Comparison of ENCODE assay signal across 8 cellular contexts in the genomic region with DNA sequence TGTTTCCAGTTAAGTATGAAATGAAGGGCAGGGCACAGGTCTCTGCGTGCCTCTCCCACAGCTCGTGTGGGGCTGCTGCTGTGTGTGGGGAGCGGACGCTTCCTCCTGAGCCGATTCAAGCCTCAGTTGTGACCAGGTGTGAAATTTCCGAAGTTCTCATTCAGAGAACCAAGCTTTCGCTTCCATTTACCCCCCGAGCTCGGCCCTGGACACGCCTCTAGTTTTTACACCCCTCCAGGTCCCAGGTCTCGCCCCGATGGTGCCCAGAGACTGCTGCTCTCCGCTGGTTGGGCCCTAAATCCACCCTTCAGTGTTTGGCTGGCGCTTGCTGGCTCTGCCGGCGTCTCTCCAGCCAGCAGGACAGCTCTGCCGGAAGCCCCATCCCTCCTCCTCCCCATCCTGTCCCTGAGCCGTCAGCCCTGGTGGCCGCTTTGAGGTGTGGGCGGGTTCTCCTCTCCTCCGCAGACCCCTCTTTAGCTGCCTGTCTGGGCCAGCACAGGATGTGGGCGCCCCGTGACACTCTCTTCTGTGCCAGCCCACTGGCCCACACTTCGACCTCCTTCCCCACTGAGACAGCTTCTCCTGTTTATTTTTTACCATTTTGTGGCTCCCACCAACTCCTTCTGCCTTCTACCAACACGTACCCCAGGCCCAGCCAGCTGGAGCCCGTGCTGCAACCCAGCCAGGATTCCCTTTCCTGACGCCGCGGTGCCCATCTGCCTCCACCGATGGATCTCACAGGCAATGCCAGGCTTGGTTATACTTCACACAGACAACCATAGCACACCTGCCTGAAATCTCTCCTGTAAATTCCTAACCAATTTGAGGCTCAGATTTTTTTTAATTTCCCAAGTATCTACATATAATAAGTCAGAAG.
DNase-seq lines count a peak whose midpoint lies in the region; ATAC-seq and TF ChIP-seq lines count a peak whose summit lies in the region.

No MANE protein-coding gene starts in this region.

- no peak overlapping the region for H3K9ac ChIP-seq in Karpas-422 (ENCODE audit: low read length)

- TF ChIP-seq CTCF in CD14-positive monocyte (IDR thresholded peaks at IDR 0.05): no peak

- H3K4me3 ChIP-seq in SJCRH30: no peak overlapping the region
- H3K4me3 ChIP-seq in Karpas-422 (ENCODE audit: low read length): no peak overlapping the region

- no peak overlapping the region for H2AFZ ChIP-seq in Karpas-422 (ENCODE audit: low read length)

- H4K20me1 ChIP-seq in Karpas-422 (ENCODE audit: insufficient read depth, low read depth, low read length): no peaks in the 10 kb centered on the region

- H3K27ac ChIP-seq in SJCRH30: no peak overlapping the region
- no peak overlapping the region for H3K27ac ChIP-seq in Karpas-422 (ENCODE audit: low read length)

- peak overlapping the region; percentile 35 to 56 for H3K4me3 Mint-ChIP-seq in stimulated activated naive B cell treated with anti-CD40 and anti-IgM and Interleukin-4, amounts not matched to agents 10 μg/mL and 1 μg/mL and 100 μg/mL, for 72 hours
- peak overlapping the region in 1 of 2 donors; percentile 72 for H3K4me3 Mint-ChIP-seq in CD14-positive monocyte

- peaks cover 7% of the 10 kb centered on the region; the same call in 1 of the 2 replicates for H3K27me3 ChIP-seq in SJCRH30
- no peaks in the 10 kb centered on the region for H3K27me3 ChIP-seq in Karpas-422 (ENCODE audit: low read length)

- no peaks in the 10 kb centered on the region for H3K9me2 ChIP-seq in Karpas-422 (replicated peaks; ENCODE audit: insufficient read depth, low read length)

- H3K27ac Mint-ChIP-seq in stimulated activated naive B cell treated with anti-CD40 and anti-IgM and Interleukin-4, amounts not matched to agents 10 μg/mL and 1 μg/mL and 100 μg/mL, for 72 hours: peak overlapping the region; percentile 83
- peak overlapping the region in 2 of 7 donors; percentile 39 to 43 for H3K27ac Mint-ChIP-seq in CD14-positive monocyte

- no peaks in the 10 kb centered on the region for H3K36me3 ChIP-seq in SJCRH30
- no peaks in the 10 kb centered on the region for H3K36me3 ChIP-seq in Karpas-422 (ENCODE audit: insufficient read depth, low read length)

- intact Hi-C loops in Right ventricle myocardium inferior (cut with DNase I) (no loop called here), cardiac septum (cut with DNase I) (no loop called here), CD14-positive monocyte (cut with micrococcal nuclease) (no loop called here)

- peaks cover 12 to 14% of the 10 kb centered on the region in 2 donors for H3K9me3 Mint-ChIP-seq in stimulated activated naive B cell treated with anti-CD40 and anti-IgM and Interleukin-4, amounts not matched to agents 10 μg/mL and 1 μg/mL and 100 μg/mL, for 72 hours
- peaks cover 12 to 27% (median 22%) of the 10 kb centered on the region in 7 donors for H3K9me3 Mint-ChIP-seq in CD14-positive monocyte

- peaks cover 23 to 30% of the 10 kb centered on the region in 2 donors for H3K4me1 Mint-ChIP-seq in stimulated activated naive B cell treated with anti-CD40 and anti-IgM and Interleukin-4, amounts not matched to agents 10 μg/mL and 1 μg/mL and 100 μg/mL, for 72 hours
- H3K4me1 Mint-ChIP-seq in CD14-positive monocyte: peaks cover 33% of the 10 kb centered on the region

- peak; percentile 67 for DNase-seq in Right ventricle myocardium inferior (ENCODE audit: missing footprints)
- no peak for DNase-seq in cardiac septum (ENCODE audit: low spot score)
- peak; percentile 86 for DNase-seq in activated CD8-positive, alpha-beta memory T cell treated with anti-CD3 and anti-CD28 coated beads for 24 hours
- DNase-seq in iPS-NIHi7 (ENCODE audit: extremely low spot score): peak; percentile 62
- no peak for DNase-seq in stimulated activated naive B cell treated with anti-CD40 and anti-IgM and Interleukin-4, amounts not matched to agents 10 μg/mL and 1 μg/mL and 100 μg/mL, for 72 hours
- no peak for DNase-seq in SJCRH30
- DNase-seq in Karpas-422: no peak
- no peak for DNase-seq in CD14-positive monocyte (ENCODE audit: low spot score)

- ATAC-seq in Right ventricle myocardium inferior: peak; percentile 26
- peak; percentile 70 to 77 for ATAC-seq in stimulated activated naive B cell treated with anti-CD40 and anti-IgM and Interleukin-4, amounts not matched to agents 10 μg/mL and 1 μg/mL and 100 μg/mL, for 72 hours (replicated peaks)

- H3K27me3 Mint-ChIP-seq in stimulated activated naive B cell treated with anti-CD40 and anti-IgM and Interleukin-4, amounts not matched to agents 10 μg/mL and 1 μg/mL and 100 μg/mL, for 72 hours: peaks cover 52 to 57% of the 10 kb centered on the region in 2 donors
- peaks cover 44 to 63% (median 52%) of the 10 kb centered on the region in 3 donors for H3K27me3 Mint-ChIP-seq in CD14-positive monocyte (ENCODE audit: low read depth in 3 of 3)

- H3K36me3 Mint-ChIP-seq in stimulated activated naive B cell treated with anti-CD40 and anti-IgM and Interleukin-4, amounts not matched to agents 10 μg/mL and 1 μg/mL and 100 μg/mL, for 72 hours: peaks cover 2 to 7% of the 10 kb centered on the region in 2 donors
- H3K36me3 Mint-ChIP-seq in CD14-positive monocyte: peaks cover 0 to 4% of the 10 kb centered on the region in 2 donors

- no peaks in the 10 kb centered on the region for H3K9me3 ChIP-seq in SJCRH30 (replicated peaks)
- H3K9me3 ChIP-seq in Karpas-422 (ENCODE audit: low read length): peaks cover 6% of the 10 kb centered on the region

- H3K4me2 ChIP-seq in Karpas-422 (ENCODE audit: low read depth, low read length, poor library complexity, severe bottlenecking): no peak overlapping the region

- H3K79me2 ChIP-seq in Karpas-422 (ENCODE audit: low read length): no peaks in the 10 kb centered on the region

- H3K4me1 ChIP-seq in SJCRH30 (peaks cover 7% of the 10 kb centered on the region), Karpas-422 (ENCODE audit: low read length) (no peaks in the 10 kb centered on the region)

Comparison
In these comparisons a context has a peak if more than half of its experiments do, and no peak if none do; other contexts are left out.
1. DNase-seq: peak in Right ventricle myocardium inferior (single experiment), activated CD8-positive, alpha-beta memory T cell treated with anti-CD3 and anti-CD28 coated beads for 24 hours (single experiment) and iPS-NIHi7 (single experiment); none in cardiac septum (single experiment), stimulated activated naive B cell treated with anti-CD40 and anti-IgM and Interleukin-4, amounts not matched to agents 10 μg/mL and 1 μg/mL and 100 μg/mL, for 72 hours (single experiment), SJCRH30 (0 of 2), Karpas-422 (single experiment) and CD14-positive monocyte (single experiment).